ENCODE assay signal across 1 cellular context in genomic region chr12:52162971-52163370, GRCh38.
TF ChIP-seq lines count a peak whose summit lies in the region.

No MANE protein-coding gene starts in this region.

TF ChIP-seq in endothelial cell of umbilical vein, 7 proteins besides CTCF, POLR2A, EP300 and RAD21:
- TF ChIP-seq MYC (IDR thresholded peaks at IDR 0.05; ENCODE audit: low read depth, low read length), result no peak
- no peak for TF ChIP-seq MAX (IDR thresholded peaks at IDR 0.05; ENCODE audit: insufficient read depth, insufficient read length)
- TF ChIP-seq EZH2 (IDR thresholded peaks at IDR 0.05; ENCODE audit: borderline replicate concordance, low read depth, low read length, severe bottlenecking), result no peak
- no peak for TF ChIP-seq FOS (IDR thresholded peaks at IDR 0.05; ENCODE audit: borderline replicate concordance, insufficient read depth, low read length)
- TF ChIP-seq JUN (IDR thresholded peaks at IDR 0.05; ENCODE audit: borderline replicate concordance, insufficient read depth, insufficient read length, low read depth), result no peak
